Comparison of ENCODE assay signal across 15 cellular contexts in genomic region chr3:101925564-101925963, GRCh38.
DNase-seq lines count a peak whose midpoint lies in the region; ATAC-seq, FAIRE-seq and TF ChIP-seq lines count a peak whose summit lies in the region.
"Had no signal": no experiment of that assay in that cellular context is flagged by ENCODE, and none has a peak within 500 bp of the region (broad histone marks: within the 10 kb centered on the region; RNA-seq: fewer than 3 reads in every experiment).

No MANE protein-coding gene starts in this region.

- H3K4me1 ChIP-seq in mammary epithelial cell (ENCODE audit: insufficient read depth, low read length): peaks cover 31% of the 10 kb centered on the region
- no peaks in the 10 kb centered on the region for H3K4me1 ChIP-seq in breast epithelium
- H3K4me1 ChIP-seq in K562 (replicated peaks in 1 of 2; ENCODE audit: control insufficient read depth in 2 of 2, insufficient read depth in 2 of 2, low read length in 2 of 2): peaks cover 0 to 6% of the 10 kb centered on the region in 2 experiments; a peak in 1 of 5 replicates
- H3K4me1 ChIP-seq in Peyer's patch: no peaks in the 10 kb centered on the region
- no peaks in the 10 kb centered on the region for H3K4me1 ChIP-seq in upper lobe of right lung

- H3K9me3 ChIP-seq in mammary epithelial cell (replicated peaks; ENCODE audit: insufficient read depth, low read length): no peaks in the 10 kb centered on the region
- H3K9me3 ChIP-seq in breast epithelium: no peaks in the 10 kb centered on the region
- no peaks in the 10 kb centered on the region for H3K9me3 ChIP-seq in K562 (replicated peaks; ENCODE audit: control insufficient read depth, insufficient read depth, low read depth, low read length)
- no peaks in the 10 kb centered on the region for H3K9me3 ChIP-seq in Peyer's patch
- H3K9me3 ChIP-seq in upper lobe of right lung: no peaks in the 10 kb centered on the region

- no peak for DNase-seq in mammary epithelial cell
- DNase-seq in breast epithelium (ENCODE audit: low spot score in 2 of 2): no peak
- DNase-seq in NCI-H69 (lab: John Stamatoyannopoulos, UW): peak; percentile 84
- no peak for DNase-seq in K562 (ENCODE audit: extremely low read depth in 1 of 4, low spot score in 3 of 4)
- DNase-seq in Peyer's patch: no peak
- no peak for DNase-seq in stimulated activated naive CD4-positive, alpha-beta T cell treated with Interleukin-2 at 50 U/mL for 16 hours (lab: John Stamatoyannopoulos, UW)
- DNase-seq in DMS 273 (lab: John Stamatoyannopoulos, UW; ENCODE audit: unreplicated experiment): no peak
- no peak for DNase-seq in upper lobe of right lung
- DNase-seq: activated naive CD4-positive, alpha-beta T cell treated with anti-CD3 and anti-CD28 coated beads, Interleukin-2, amount 50 U/mL, for 16 hours; DMS79; GM23248; NCI-H82; stimulated activated naive CD8-positive, alpha-beta T cell treated with anti-CD3 and anti-CD28 coated beads, Interleukin-15, Interleukin-2, amounts not matched to agents 100 U/mL and 50 U/mL, for 24 hours had no signal

- in situ Hi-C loops in mammary epithelial cell (cut with MboI; ENCODE audit: low sequenced_read_pairs in 2 of 2): no loop called here
- in situ Hi-C loops in K562 (cut with MboI): no loop called here

- H3K9me1 ChIP-seq in K562 (ENCODE audit: control insufficient read depth, insufficient read depth, low read length): no peaks in the 10 kb centered on the region

- H2AFZ ChIP-seq in mammary epithelial cell (ENCODE audit: low read depth, low read length) (peak overlapping the region; percentile 15), K562 (ENCODE audit: low read depth, low read length) (peak overlapping the region; percentile 76)
- H2AFZ ChIP-seq: GM23248 had no signal

- TF ChIP-seq POLR2A in breast epithelium (IDR thresholded peaks at IDR 0.05) (no peak), K562 (conservative IDR thresholded peaks at IDR 0.05) (no peak), Peyer's patch (IDR thresholded peaks at IDR 0.05) (no peak)

- H3K4me3 ChIP-seq in mammary epithelial cell (replicated peaks in 1 of 3; ENCODE audit: insufficient read depth in 1 of 3, low read depth in 2 of 3, low read length in 3 of 3): no peak overlapping the region
- H3K4me3 ChIP-seq in breast epithelium: no peak overlapping the region
- no peak overlapping the region for H3K4me3 ChIP-seq in K562
- H3K4me3 ChIP-seq in Peyer's patch: no peak overlapping the region
- H3K4me3 ChIP-seq in upper lobe of right lung: no peak overlapping the region
- H3K4me3 ChIP-seq: GM23248 had no signal

- H3K36me3 ChIP-seq in mammary epithelial cell (ENCODE audit: insufficient read depth, low read length) (no peaks in the 10 kb centered on the region), breast epithelium (no peaks in the 10 kb centered on the region), K562 (ENCODE audit: control insufficient read depth, insufficient read depth, low read length) (no peaks in the 10 kb centered on the region), Peyer's patch (no peaks in the 10 kb centered on the region), upper lobe of right lung (no peaks in the 10 kb centered on the region)

- no TSS peak for BruUV-seq in mammary epithelial cell (replicated peaks; lab: Mats Ljungman, UMichigan)
- BruUV-seq in K562 (replicated peaks; lab: Mats Ljungman, UMichigan): no TSS peak

- CTCF ChIA-PET in mammary epithelial cell (lab: Charles Lee; ENCODE audit: low non-redundant PET): interaction anchor here (0.6 kb wide), 1 partner anchor 26 kb away, joined by 11 read pairs; no protein-coding TSS in a partner anchor
- CTCF ChIA-PET in K562 (lab: Yijun Ruan, JAX; ENCODE audit: low intra/inter-chr PET ratio): no interaction called here

- dilution Hi-C loops in mammary epithelial cell (cut with HindIII; ENCODE audit: low sequenced_read_pairs): no loop called here

- no peak for TF ChIP-seq RAD21 in K562 (CRISPR knock-in tag; conservative IDR thresholded peaks at IDR 0.05 in 1 of 2, IDR thresholded peaks at IDR 0.05 in 1 of 2)

- FAIRE-seq in K562 (lab: Jason Lieb, UNC): no peak
- FAIRE-seq: endometrium, islet of Langerhans had no signal

- H3K4me2 ChIP-seq in mammary epithelial cell (ENCODE audit: insufficient read depth, low read depth, low read length): no peak overlapping the region
- no peak overlapping the region for H3K4me2 ChIP-seq in K562 (ENCODE audit: insufficient read depth, low read length)

- H3K27ac ChIP-seq in mammary epithelial cell (ENCODE audit: insufficient read depth, low read depth, low read length) (peak overlapping the region; percentile 44), breast epithelium (no peak overlapping the region), K562 (ENCODE audit: extremely low read depth, low read depth, low read length) (no peak overlapping the region), Peyer's patch (no peak overlapping the region), upper lobe of right lung (no peak overlapping the region)
- H3K27ac ChIP-seq: GM23248 had no signal

- H4K20me1 ChIP-seq in mammary epithelial cell (ENCODE audit: insufficient read depth, low read length) (no peaks in the 10 kb centered on the region), K562 (replicated peaks; ENCODE audit: control insufficient read depth, insufficient read depth, low read length) (no peaks in the 10 kb centered on the region)

- ATAC-seq in K562 (no peak), upper lobe of right lung (no peak)

- H3K9ac ChIP-seq in mammary epithelial cell (ENCODE audit: insufficient read depth, low read length) (no peak overlapping the region), K562 (ENCODE audit: insufficient read depth in 1 of 2, low read depth in 2 of 2, low read length in 2 of 2) (no peak overlapping the region)
- H3K9ac ChIP-seq: GM23248 had no signal

- POLR2A ChIA-PET in K562 (lab: Yijun Ruan, JAX): interaction anchor here (0.6 to 1.7 kb wide), 3 partner anchors 12 to 135 kb away, joined by 3 to 4 read pairs (median 4); no protein-coding TSS in a partner anchor

- H3K79me2 ChIP-seq in mammary epithelial cell (ENCODE audit: insufficient read depth, low read length) (no peaks in the 10 kb centered on the region), K562 (ENCODE audit: control insufficient read depth, insufficient read depth, low read length) (no peaks in the 10 kb centered on the region)

- no peaks in the 10 kb centered on the region for H3K27me3 ChIP-seq in mammary epithelial cell (ENCODE audit: insufficient read depth, low read length)
- H3K27me3 ChIP-seq in breast epithelium: no peaks in the 10 kb centered on the region
- H3K27me3 ChIP-seq in K562 (ENCODE audit: control insufficient read depth in 2 of 2, insufficient read depth in 2 of 2, low read length in 2 of 2): no peaks in the 10 kb centered on the region
- H3K27me3 ChIP-seq in Peyer's patch: no peaks in the 10 kb centered on the region
- no peaks in the 10 kb centered on the region for H3K27me3 ChIP-seq in upper lobe of right lung

- TF ChIP-seq CTCF in mammary epithelial cell (conservative IDR thresholded peaks at IDR 0.05 in 1 of 2, IDR thresholded peaks at IDR 0.05 in 1 of 2; ENCODE audit: extremely low read depth in 1 of 2, insufficient read depth in 1 of 2, low read depth in 1 of 2, low read length in 2 of 2) (no peak), breast epithelium (IDR thresholded peaks at IDR 0.05) (no peak), K562 (IDR thresholded peaks at IDR 0.05 in 2 of 3, conservative IDR thresholded peaks at IDR 0.05 in 1 of 3; ENCODE audit: insufficient read depth in 2 of 3, low read depth in 1 of 3, low read length in 3 of 3) (no peak), Peyer's patch (IDR thresholded peaks at IDR 0.05) (no peak), upper lobe of right lung (IDR thresholded peaks at IDR 0.05) (no peak)

- 100% methylated on average over 2 of the region's 2 CpGs for WGBS in mammary epithelial cell (ENCODE audit: low coverage, missing lambda C conversion rate)
- WGBS in K562 (ENCODE audit: insufficient coverage, low coverage, missing lambda C conversion rate): 25% methylated on average over 2 of the region's 2 CpGs

- intact Hi-C loops in mammary epithelial cell (cut with micrococcal nuclease) (no loop called here), breast epithelium (cut with DNase I; ENCODE audit: low total_unique reads) (no loop called here), K562 (cut with micrococcal nuclease) (no loop called here), upper lobe of right lung (cut with DNase I) (no loop called here)

- TF ChIP-seq EP300 in K562 (IDR thresholded peaks at IDR 0.05; ENCODE audit: low read length): no peak

TF ChIP-seq in K562, 482 proteins besides CTCF, POLR2A, EP300 and RAD21:
- no peak for TF ChIP-seq GABPB2 (CRISPR knock-in tag; conservative IDR thresholded peaks at IDR 0.05)
- 0 out of 2 replicates have a peak, but pooled peaks have one; percentile 14 for TF ChIP-seq EGR1 (conservative IDR thresholded peaks at IDR 0.05)
TF ChIP-seq in K562: peak in this region for 1.
